9 cellular contexts compared by ENCODE assay signal in the genomic region with DNA sequence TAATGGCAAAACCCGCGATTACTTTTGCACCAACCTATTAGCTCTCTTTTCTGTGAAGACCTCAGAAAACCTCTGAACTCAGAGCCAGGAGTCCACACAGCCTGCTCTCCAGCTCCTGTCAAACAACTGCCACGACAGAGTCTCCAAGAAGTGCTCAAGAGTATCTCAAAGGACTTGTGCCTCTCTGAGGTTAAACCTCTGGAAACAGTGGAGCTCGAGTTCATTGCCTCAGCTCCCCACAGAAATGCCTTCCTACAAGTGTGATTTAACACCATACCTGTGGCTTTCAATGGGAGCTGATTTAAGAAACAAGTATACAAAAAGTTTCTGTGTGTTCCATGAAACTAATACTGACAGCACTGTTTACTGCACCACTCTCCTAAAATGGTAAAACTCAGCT. TPM values are rescaled to one million over a fixed set of nuclear protein-coding genes. Genes with fewer than 3 reads are reported as not detected.
A peak's percentile ranks its signal among the peaks of the same experiment; 100 is the strongest.
DNase-seq lines count a peak whose midpoint lies in the region; ATAC-seq, FAIRE-seq and TF ChIP-seq lines count a peak whose summit lies in the region.
"Had no signal": no experiment of that assay in that cellular context is flagged by ENCODE, and none has a peak within 500 bp of the region (broad histone marks: within the 10 kb centered on the region; RNA-seq: fewer than 3 reads in every experiment).

No MANE protein-coding gene starts in this region.

- H3K4me2 ChIP-seq in IMR-90 (ENCODE audit: low read depth, low read length), result peak overlapping the region; percentile 18
- H3K4me2 ChIP-seq in astrocyte (ENCODE audit: low read length), result peak overlapping the region; percentile 51

- intact Hi-C loops in IMR-90 (cut with micrococcal nuclease) (no loop called here), spleen (cut with DNase I; ENCODE audit: low total_unique reads) (no loop called here)

- TF ChIP-seq POLR2A in IMR-90 (IDR thresholded peaks at IDR 0.05; ENCODE audit: low read depth, low read length) (no peak), spleen (IDR thresholded peaks at IDR 0.05) (no peak)

- H3K23ac ChIP-seq in IMR-90 (ENCODE audit: low read depth, low read length), result peak overlapping the region; percentile 86

- 0 out of 2 replicates have a peak overlapping the region, but pooled peaks have one; percentile 8 for H2AK5ac ChIP-seq in IMR-90 (ENCODE audit: low read depth, low read length)

- 0 out of 2 replicates have a peak overlapping the region, but pooled peaks have one; percentile 4 for H4K91ac ChIP-seq in IMR-90 (ENCODE audit: insufficient read depth, low read depth, low read length)

- TF ChIP-seq CTCF in IMR-90 (conservative IDR thresholded peaks at IDR 0.05; ENCODE audit: low read depth, low read length) (no peak), astrocyte (IDR thresholded peaks at IDR 0.05; ENCODE audit: insufficient read depth, low read depth, low read length) (no peak), spleen (IDR thresholded peaks at IDR 0.05 in 8 of 11, conservative IDR thresholded peaks at IDR 0.05 in 3 of 11) (no peak)

- H3K4me3 ChIP-seq in IMR-90 (ENCODE audit: insufficient read depth, low read depth, low read length), result no peak overlapping the region
- no peak overlapping the region for H3K4me3 ChIP-seq in astrocyte (ENCODE audit: insufficient read depth, low read depth, low read length)
- no peak overlapping the region for H3K4me3 ChIP-seq in spleen
- H3K4me3 ChIP-seq in small intestine (ENCODE audit: low read depth in 1 of 2, low read length in 2 of 2), result no peak overlapping the region

- H3K9me3 Mint-ChIP-seq in astrocyte (ENCODE audit: unreplicated experiment), result no peaks in the 10 kb centered on the region

- H2BK5ac ChIP-seq in IMR-90 (ENCODE audit: low read depth, low read length, poor library complexity, severe bottlenecking), result peak overlapping the region; percentile 61

- peak overlapping the region; percentile 6 for H2AK9ac ChIP-seq in IMR-90 (replicated peaks; ENCODE audit: low read depth, low read length, poor library complexity)

- FAIRE-seq in astrocyte (lab: Jason Lieb, UNC) (no peak), small intestine (lab: Jason Lieb, UNC) (no peak)

- 0 out of 2 replicates have a peak overlapping the region, but pooled peaks have one; percentile 12 for H2BK120ac ChIP-seq in IMR-90 (ENCODE audit: low read depth, low read length)

- H3K36me3 Mint-ChIP-seq in astrocyte (ENCODE audit: low read depth, unreplicated experiment), result peaks cover 27% of the 10 kb centered on the region

- no peak overlapping the region for H2BK15ac ChIP-seq in IMR-90 (ENCODE audit: low read depth, low read length)

- H3K79me2 ChIP-seq in astrocyte (ENCODE audit: insufficient read depth, low read length), result peaks cover 100% of the 10 kb centered on the region

- dilution Hi-C loops in IMR-90 (cut with HindIII; ENCODE audit: low sequenced_read_pairs, unreplicated experiment), result no loop called here

- H3K27me3 ChIP-seq in IMR-90 (ENCODE audit: control insufficient read depth, insufficient read depth, low read length) (no peaks in the 10 kb centered on the region), astrocyte (ENCODE audit: insufficient read depth, low read length) (no peaks in the 10 kb centered on the region), spleen (replicated peaks in 1 of 7) (no peaks in the 10 kb centered on the region), small intestine (ENCODE audit: control insufficient read depth in 2 of 2, insufficient read depth in 2 of 2, low read length in 2 of 2) (no peaks in the 10 kb centered on the region)

- peak overlapping the region; percentile 54 for H3K4me3 Mint-ChIP-seq in astrocyte (ENCODE audit: unreplicated experiment)

- H3K79me1 ChIP-seq in IMR-90 (ENCODE audit: low read depth in 1 of 2, low read length in 2 of 2), result peaks cover 0 to 75% of the 10 kb centered on the region in 2 experiments; a peak in 2 of 4 replicates

- H3K18ac ChIP-seq in IMR-90 (ENCODE audit: low read depth, low read length), result peak overlapping the region; percentile 23; the same call in 1 of the 2 replicates

- POLR2A ChIA-PET in IMR-90 (lab: Charles Lee; ENCODE audit: unreplicated experiment), result interaction anchor here (0.6 to 1.3 kb wide), 3 partner anchors 17 to 148 kb away, joined by 3 to 4 read pairs (median 4); no protein-coding TSS in a partner anchor

- H3K36me3 ChIP-seq in IMR-90 (ENCODE audit: control insufficient read depth, insufficient read depth, low read length) (peaks cover 42% of the 10 kb centered on the region), astrocyte (ENCODE audit: insufficient read depth, low read length) (peaks cover 41% of the 10 kb centered on the region), spleen (peaks cover 0 to 6% (median 0%) of the 10 kb centered on the region in 6 donors), small intestine (ENCODE audit: control insufficient read depth in 2 of 2, insufficient read depth in 2 of 2, low read length in 2 of 2) (no peaks in the 10 kb centered on the region)

- H4K20me1 ChIP-seq in IMR-90 (ENCODE audit: insufficient read depth, low read length), result peaks cover 100% of the 10 kb centered on the region
- H4K20me1 ChIP-seq in astrocyte (ENCODE audit: insufficient read depth, low read length), result peaks cover 99% of the 10 kb centered on the region

- in situ Hi-C loops in IMR-90 (cut with MboI; ENCODE audit: low sequenced_read_pairs), result no loop called here

- no peak overlapping the region for H3K9ac ChIP-seq in IMR-90 (ENCODE audit: low read depth, low read length)
- peak overlapping the region; percentile 45 for H3K9ac ChIP-seq in astrocyte (ENCODE audit: low read length)

- peak overlapping the region; percentile 2; the same call in 1 of the 2 replicates for H3K56ac ChIP-seq in IMR-90 (ENCODE audit: extremely low read depth, insufficient read depth, low read length)

- H2AFZ ChIP-seq in IMR-90 (replicated peaks; ENCODE audit: low read length, poor library complexity), result no peak overlapping the region
- H2AFZ ChIP-seq in astrocyte (ENCODE audit: low read depth, low read length), result no peak overlapping the region

- H3K4me1 ChIP-seq in IMR-90 (ENCODE audit: control insufficient read depth, insufficient read depth, low read length) (peaks cover 61% of the 10 kb centered on the region), astrocyte (ENCODE audit: insufficient read depth, low read length) (peaks cover 79% of the 10 kb centered on the region), spleen (peaks cover 19 to 98% (median 49%) of the 10 kb centered on the region in 6 donors), small intestine (ENCODE audit: control insufficient read depth in 2 of 2, insufficient read depth in 1 of 2, low read depth in 1 of 2, low read length in 1 of 2) (peaks cover 1 to 26% of the 10 kb centered on the region in 2 donors)

- no CpG with 5 or more reads among the region's 4 CpGs for WGBS in IMR-90 (ENCODE audit: extremely low coverage in 2 of 2, insufficient read length in 1 of 2), 2 experiments
- 37 to 57% (median 50%) methylated on average over 4 of the region's 4 CpGs for WGBS in spleen, 5 donors
- 25 to 43% (median 36%) methylated on average over 4 of the region's 4 CpGs for WGBS in small intestine, 3 donors

- no peak for TF ChIP-seq RAD21 in IMR-90 (IDR thresholded peaks at IDR 0.05; ENCODE audit: low read length)

- peak overlapping the region; percentile 49 for H3K14ac ChIP-seq in IMR-90 (replicated peaks; ENCODE audit: low read depth, low read length)

- H3K4me1 Mint-ChIP-seq in astrocyte (ENCODE audit: low read depth, unreplicated experiment), result peaks cover 84% of the 10 kb centered on the region

- H3K27ac Mint-ChIP-seq in astrocyte (ENCODE audit: unreplicated experiment), result peak overlapping the region; percentile 93

- no peaks in the 10 kb centered on the region for H3K27me3 Mint-ChIP-seq in astrocyte (ENCODE audit: low read depth, unreplicated experiment)

- CTCF ChIA-PET in IMR-90 (lab: Yijun Ruan, JAX), result interaction anchor here (0.6 to 1.1 kb wide), 5 partner anchors 10 to 149 kb away, joined by 3 to 5 read pairs (median 4); no protein-coding TSS in a partner anchor

- DNase-seq in IMR-90, result no peak
- no peak for DNase-seq in astrocyte (ENCODE audit: low read depth)
- no peak for DNase-seq in left lobe of liver (ENCODE audit: low spot score)
- no peak for DNase-seq in spleen
- no peak for DNase-seq in NCI-H2196 (lab: John Stamatoyannopoulos, UW; ENCODE audit: unreplicated experiment)
- no peak for DNase-seq in small intestine
- DNase-seq: activated CD8-positive, alpha-beta memory T cell treated with anti-CD3 and anti-CD28 coated beads, Interleukin-2, amount 50 U/mL, for 48 hours; T-helper 9 cell had no signal

- H3K27ac ChIP-seq in IMR-90 (ENCODE audit: insufficient read depth, low read length), result peak overlapping the region; percentile 48; the same call in 1 of the 2 replicates
- peak overlapping the region; percentile 45 for H3K27ac ChIP-seq in astrocyte (ENCODE audit: low read depth, low read length)
- peak overlapping the region in 7 of 8 donors; percentile 31 to 69 (median 48) for H3K27ac ChIP-seq in spleen
- H3K27ac ChIP-seq in small intestine (ENCODE audit: low read depth in 1 of 2, low read length in 1 of 2), result peak overlapping the region in 1 of 2 donors; percentile 70

- no TSS peak for BruUV-seq in IMR-90 (replicated peaks; lab: Mats Ljungman, UMichigan)

- peak overlapping the region; percentile 5; the same call in 1 of the 2 replicates for H4K5ac ChIP-seq in IMR-90 (ENCODE audit: low read depth, low read length)

- no peak overlapping the region for H2BK20ac ChIP-seq in IMR-90 (ENCODE audit: low read depth, low read length)

- peak overlapping the region in 1 of 2 experiments; percentile 10; a peak in 1 of 4 replicates for H4K8ac ChIP-seq in IMR-90 (ENCODE audit: low read depth in 2 of 2, low read length in 2 of 2)

- no peak for ATAC-seq in IMR-90 (ENCODE audit: low read depth)
- ATAC-seq in left lobe of liver, result peak; percentile 28
- no peak for ATAC-seq in HG03139 (IDR thresholded peaks at IDR 0.05; ENCODE audit: unreplicated experiment)

- no peaks in the 10 kb centered on the region for H3K9me3 ChIP-seq in IMR-90 (ENCODE audit: control insufficient read depth, insufficient read depth, low read length)
- H3K9me3 ChIP-seq in astrocyte (ENCODE audit: insufficient read depth, low read depth, low read length), result no peaks in the 10 kb centered on the region
- no peaks in the 10 kb centered on the region for H3K9me3 ChIP-seq in spleen
- no peaks in the 10 kb centered on the region for H3K9me3 ChIP-seq in small intestine (ENCODE audit: control insufficient read depth, low read depth)

- H3K4ac ChIP-seq in IMR-90 (ENCODE audit: low read depth, low read length), result peak overlapping the region; percentile 37; the same call in 1 of the 2 replicates

- H3K9me1 ChIP-seq in IMR-90 (ENCODE audit: insufficient read depth, low read length), result peaks cover 52% of the 10 kb centered on the region

TF ChIP-seq in IMR-90, 13 proteins besides CTCF, POLR2A, EP300 and RAD21 (continues in another document):
- no peak for TF ChIP-seq MAFK (IDR thresholded peaks at IDR 0.05; ENCODE audit: low read depth, low read length)

RNA-seq across cellular contexts. Expression of a gene that starts 20.1 kb away (rescaled TPM):
- total RNA-seq in IMR-90 (2012; rRNA removed) (648 and 684 TPM in 2 replicates), astrocyte (1,163 and 1,186 TPM in 2 replicates), left lobe of liver (60.1 TPM), spleen (100 to 1,000 TPM in 5 of 7 donors, 10 to 100 TPM in 2; 87.3 to 315 (median 121) TPM)
- polyA plus RNA-seq in IMR-90 (2012; rRNA removed) (766 and 895 TPM in 2 replicates), spleen (10 to 100 TPM; 15.4 to 33.0 (median 26.0) TPM), small intestine (10 to 100 TPM in 2 of 3 donors, 1 to 10 TPM in 1; 6.7 to 55.9 (median 10.3) TPM)
- 676 and 750 TPM in 2 replicates for polyA plus RNA-seq in IMR-90 (2012; cell fraction: cytosol; rRNA removed)
- 1,803 and 1,926 TPM in 2 replicates for polyA plus RNA-seq in IMR-90 (2012; cell fraction: nucleus; rRNA removed; ENCODE audit: low replicate concordance)
